ENCODE assay signal across 22 cellular contexts in genomic region chr4:169120624-169121023, GRCh38.
"Had no signal": no experiment of that assay in that cellular context is flagged by ENCODE, and none has a peak within 500 bp of the region (broad histone marks: within the 10 kb centered on the region; RNA-seq: fewer than 3 reads in every experiment).

No MANE protein-coding gene starts in this region.

- H3K4me1 ChIP-seq: adrenal gland, spleen, upper lobe of right lung had no signal

- H3K27me3 ChIP-seq: adrenal gland, heart right ventricle, spleen, upper lobe of right lung had no signal

- DNase-seq: activated CD4-positive, alpha-beta T cell treated with anti-CD3 and anti-CD28 coated beads, Interleukin-2, amount 10 ng/mL, durations not matched to agents 7 days and 5 days; activated CD8-positive, alpha-beta T cell treated with anti-CD3 and anti-CD28 coated beads, Interleukin-2, amount 10 ng/mL, durations not matched to agents 7 days and 5 days; activated gamma-delta T cell treated with Interleukin-2 at 50 U/mL for 16 hours; adrenal gland; heart right ventricle; islet precursor cell; left colon; mesendoderm; naive B cell; occipital lobe; retina; spleen; stimulated activated CD4-positive, alpha-beta T cell treated with anti-CD3 and anti-CD28 coated beads, Interleukin-4, amount 100 ng/mL, for 1 hour; stimulated activated naive CD4-positive, alpha-beta T cell; upper lobe of right lung had no signal

- H3K36me3 Mint-ChIP-seq: activated naive CD8-positive, alpha-beta T cell had no signal

- H3K4me3 ChIP-seq: adrenal gland, coronary artery, heart right ventricle, spleen, upper lobe of right lung had no signal

- H3K9me3 Mint-ChIP-seq: activated CD4-positive, alpha-beta T cell treated with anti-CD3 and anti-CD28 coated beads, Interleukin-2, amount 10 ng/mL, durations not matched to agents 7 days and 5 days; naive B cell; neural crest cell; T-helper 1 cell treated with Interleukin-12 subunit alpha and Interleukin-12 subunit beta and Interleukin-4 antibody, amounts not matched to agents 30 μg/mL and 1 μg/mL, for 36 hours had no signal

- H3K27ac Mint-ChIP-seq: activated CD4-positive, alpha-beta T cell treated with anti-CD3 and anti-CD28 coated beads, Interleukin-2, amount 10 ng/mL, durations not matched to agents 7 days and 5 days; activated CD8-positive, alpha-beta T cell treated with anti-CD3 and anti-CD28 coated beads, Interleukin-2, amount 10 ng/mL, durations not matched to agents 7 days and 5 days; activated naive CD8-positive, alpha-beta T cell; naive B cell; T-helper 1 cell treated with Interleukin-12 subunit alpha and Interleukin-12 subunit beta and Interleukin-4 antibody, amounts not matched to agents 30 μg/mL and 1 μg/mL, for 36 hours had no signal

- H3K9me3 ChIP-seq: adrenal gland, heart right ventricle, spleen, upper lobe of right lung had no signal

- ATAC-seq: activated CD4-positive, CD25-positive, alpha-beta regulatory T cell treated with anti-CD3 and anti-CD28 coated beads, Interleukin-2, amount 50 U/mL, for 24 hours; activated CD8-positive, alpha-beta T cell treated with anti-CD3 and anti-CD28 coated beads, Interleukin-2, amount 10 ng/mL, durations not matched to agents 7 days and 5 days; heart right ventricle; left colon; upper lobe of right lung had no signal

- FAIRE-seq: bronchial epithelial cell had no signal

- H3K27ac ChIP-seq: adrenal gland, coronary artery, epithelial cell of prostate, heart right ventricle, spleen, upper lobe of right lung had no signal
